15 cellular contexts compared by ENCODE assay signal in genomic region chr12:52847335-52848102, GRCh38. TPM values are rescaled to one million over a fixed set of nuclear protein-coding genes. Genes with fewer than 3 reads are reported as not detected.
DNase-seq lines count a peak whose midpoint lies in the region; ATAC-seq and TF ChIP-seq lines count a peak whose summit lies in the region.
"Had no signal": no experiment of that assay in that cellular context is flagged by ENCODE, and none has a peak within 500 bp of the region (broad histone marks: within the 10 kb centered on the region; RNA-seq: fewer than 3 reads in every experiment).

No MANE protein-coding gene starts in this region.

- intact Hi-C loops in vagina (cut with DNase I), result no loop called here

- no peak for DNase-seq in activated naive CD8-positive, alpha-beta T cell treated with anti-CD3 and anti-CD28 coated beads, Interleukin-2, amount 50 U/mL, for 24 hours
- no peak for DNase-seq in activated naive CD8-positive, alpha-beta T cell treated with anti-CD3 and anti-CD28 coated beads for 36 hours
- peak; percentile 42 for DNase-seq in RWPE1 (ENCODE audit: low spot score)
- DNase-seq in glomerular visceral epithelial cell (ENCODE audit: extremely low spot score), result peak; percentile 91
- DNase-seq in vagina (ENCODE audit: extremely low spot score in 2 of 2), result no peak
- DNase-seq in hypothalamus (lab: John Stamatoyannopoulos, UW), result no peak
- DNase-seq in nucleus accumbens (lab: John Stamatoyannopoulos, UW), result no peak
- DNase-seq in UCSD-AML1 (lab: John Stamatoyannopoulos, UW; ENCODE audit: unreplicated experiment), result no peak
- DNase-seq: activated naive CD4-positive, alpha-beta T cell treated with Interleukin-2 at 50 U/mL for 16 hours; cerebellar nuclear complex; DMS153; hippocampal formation; NCI-H146; NCI-H526 had no signal

- no peaks in the 10 kb centered on the region for H3K36me3 Mint-ChIP-seq in activated naive CD8-positive, alpha-beta T cell treated with anti-CD3 and anti-CD28 coated beads, Interleukin-2, amount 50 U/mL, for 24 hours (ENCODE audit: low read depth)
- H3K36me3 Mint-ChIP-seq in activated naive CD8-positive, alpha-beta T cell treated with anti-CD3 and anti-CD28 coated beads for 36 hours, result no peaks in the 10 kb centered on the region

- H3K4me3 ChIP-seq in vagina, result peak overlapping the region in 1 of 2 donors; percentile 3

- TF ChIP-seq CTCF in RWPE1 (conservative IDR thresholded peaks at IDR 0.05; ENCODE audit: low read depth) (no peak), vagina (IDR thresholded peaks at IDR 0.05) (no peak)

- no peak overlapping the region for H3K27ac Mint-ChIP-seq in activated naive CD8-positive, alpha-beta T cell treated with anti-CD3 and anti-CD28 coated beads, Interleukin-2, amount 50 U/mL, for 24 hours
- no peak overlapping the region for H3K27ac Mint-ChIP-seq in activated naive CD8-positive, alpha-beta T cell treated with anti-CD3 and anti-CD28 coated beads for 36 hours

- POLR2A ChIA-PET in RWPE1 (lab: Yijun Ruan, JAX; ENCODE audit: low non-redundant PET), result no interaction called here

- no peaks in the 10 kb centered on the region for H3K27me3 ChIP-seq in vagina

- H3K36me3 ChIP-seq in vagina, result no peaks in the 10 kb centered on the region

- no peak for TF ChIP-seq POLR2A in vagina (IDR thresholded peaks at IDR 0.05)

- no peaks in the 10 kb centered on the region for H3K4me1 ChIP-seq in vagina

- H3K27me3 Mint-ChIP-seq in activated naive CD8-positive, alpha-beta T cell treated with anti-CD3 and anti-CD28 coated beads, Interleukin-2, amount 50 U/mL, for 24 hours, result peaks cover 9% of the 10 kb centered on the region
- H3K27me3 Mint-ChIP-seq in activated naive CD8-positive, alpha-beta T cell treated with anti-CD3 and anti-CD28 coated beads for 36 hours, result peaks cover 4% of the 10 kb centered on the region

- H3K27ac ChIP-seq in RWPE1, result peak overlapping the region; percentile 52
- peak overlapping the region; percentile 10 for H3K27ac ChIP-seq in vagina

- no peak overlapping the region for H3K4me3 Mint-ChIP-seq in activated naive CD8-positive, alpha-beta T cell treated with anti-CD3 and anti-CD28 coated beads, Interleukin-2, amount 50 U/mL, for 24 hours
- no peak overlapping the region for H3K4me3 Mint-ChIP-seq in activated naive CD8-positive, alpha-beta T cell treated with anti-CD3 and anti-CD28 coated beads for 36 hours

- H3K9me3 ChIP-seq in vagina, result no peaks in the 10 kb centered on the region

- H3K9me3 Mint-ChIP-seq in activated naive CD8-positive, alpha-beta T cell treated with anti-CD3 and anti-CD28 coated beads, Interleukin-2, amount 50 U/mL, for 24 hours, result no peaks in the 10 kb centered on the region
- H3K9me3 Mint-ChIP-seq in activated naive CD8-positive, alpha-beta T cell treated with anti-CD3 and anti-CD28 coated beads for 36 hours, result no peaks in the 10 kb centered on the region

- ATAC-seq in activated naive CD8-positive, alpha-beta T cell treated with anti-CD3 and anti-CD28 coated beads, Interleukin-2, amount 50 U/mL, for 24 hours, result peak; percentile 66

- peaks cover 16% of the 10 kb centered on the region for H3K4me1 Mint-ChIP-seq in activated naive CD8-positive, alpha-beta T cell treated with anti-CD3 and anti-CD28 coated beads, Interleukin-2, amount 50 U/mL, for 24 hours
- H3K4me1 Mint-ChIP-seq in activated naive CD8-positive, alpha-beta T cell treated with anti-CD3 and anti-CD28 coated beads for 36 hours, result peaks cover 2% of the 10 kb centered on the region

- CTCF ChIA-PET in RWPE1 (lab: Yijun Ruan, JAX), result interaction anchor here (0.5 kb wide), 1 partner anchor 16 kb away, joined by 4 read pairs; no protein-coding TSS in a partner anchor

RNA-seq across cellular contexts. Expression of gene KRT78, which starts 1.3 kb away (rescaled TPM):
- not detected for total RNA-seq in activated naive CD8-positive, alpha-beta T cell treated with anti-CD3 and anti-CD28 coated beads for 36 hours
- total RNA-seq in vagina, result 89.1 TPM
- total RNA-seq: endothelial cell of umbilical vein had no signal

RNA-seq across cellular contexts. Expression of gene KRT79, which starts 13.4 kb away (rescaled TPM):
- under 1 TPM; 0.95 to 0.96 TPM for total RNA-seq in activated naive CD8-positive, alpha-beta T cell treated with anti-CD3 and anti-CD28 coated beads for 36 hours
- 1.7 TPM for total RNA-seq in vagina
- total RNA-seq: endothelial cell of umbilical vein had no signal

RNA-seq across cellular contexts. Expression of gene KRT4, which starts 33.6 kb away (rescaled TPM):
- under 1 TPM in 1 of 2 experiments, not detected in 1; 0.22 TPM for total RNA-seq in activated naive CD8-positive, alpha-beta T cell treated with anti-CD3 and anti-CD28 coated beads for 36 hours
- total RNA-seq in vagina, result 354 TPM
- total RNA-seq: endothelial cell of umbilical vein had no signal

RNA-seq across cellular contexts. Expression of gene KRT3, which starts 51.6 kb away (rescaled TPM):
- not detected for total RNA-seq in activated naive CD8-positive, alpha-beta T cell treated with anti-CD3 and anti-CD28 coated beads for 36 hours
- not detected for total RNA-seq in vagina
- total RNA-seq: endothelial cell of umbilical vein had no signal

RNA-seq across cellular contexts. Expression of gene KRT8, which starts 57.4 kb away (rescaled TPM):
- under 1 TPM; 0.48 to 0.62 TPM for total RNA-seq in activated naive CD8-positive, alpha-beta T cell treated with anti-CD3 and anti-CD28 coated beads for 36 hours
- total RNA-seq in vagina, result 22.8 TPM

Comparison
In these comparisons a context has a peak if more than half of its experiments do, and no peak if none do; other contexts are left out.
1. DNase-seq: peak in RWPE1 (single experiment) and glomerular visceral epithelial cell (single experiment); none in activated naive CD8-positive, alpha-beta T cell treated with anti-CD3 and anti-CD28 coated beads, Interleukin-2, amount 50 U/mL, for 24 hours (single experiment), activated naive CD8-positive, alpha-beta T cell treated with anti-CD3 and anti-CD28 coated beads for 36 hours (single experiment), vagina (0 of 2), hypothalamus (0 of 51), nucleus accumbens (0 of 56) and UCSD-AML1 (single experiment).
2. RNA of gene KRT78, which starts 1.3 kb away (total RNA-seq): 89.1 TPM in vagina (single experiment); not detected in activated naive CD8-positive, alpha-beta T cell treated with anti-CD3 and anti-CD28 coated beads for 36 hours; every median in the first group is over 10 times any median in the second.
3. RNA of gene KRT4, which starts 33.6 kb away (total RNA-seq): 354 TPM in vagina (single experiment); 0.22 TPM in activated naive CD8-positive, alpha-beta T cell treated with anti-CD3 and anti-CD28 coated beads for 36 hours; every median in the first group is over 100 times any median in the second.